In genomic region chr9:34143116-34143515, GRCh38 we compare ENCODE assay signal across 19 cellular contexts.
"Had no signal": no experiment of that assay in that cellular context is flagged by ENCODE, and none has a peak within 500 bp of the region (broad histone marks: within the 10 kb centered on the region; RNA-seq: fewer than 3 reads in every experiment).

No MANE protein-coding gene starts in this region.

- H3K9me3 Mint-ChIP-seq: activated CD4-positive, alpha-beta T cell treated with anti-CD3 and anti-CD28 coated beads, Interleukin-2, amount 10 ng/mL, durations not matched to agents 24 days and 14 days; activated naive CD8-positive, alpha-beta T cell treated with anti-CD3 and anti-CD28 coated beads, Interleukin-2, amount 10 ng/mL, durations not matched to agents 7 days and 5 days; activated T-cell treated with anti-CD3 and anti-CD28 coated beads, Interleukin-2, amount 50 U/mL, for 24 hours; activated T-helper 2 cell treated with anti-CD3 and anti-CD28 coated beads, Interferon-gamma antibody, Interleukin-2, Interleukin-4, amounts not matched to agents 10 μg/mL and 5 μg/mL and 100 μg/mL, durations not matched to agents 14 hours and 24 hours and 36 hours; natural killer cell had no signal

- H3K27me3 Mint-ChIP-seq: activated naive CD8-positive, alpha-beta T cell treated with anti-CD3 and anti-CD28 coated beads, Interleukin-2, amount 10 ng/mL, durations not matched to agents 7 days and 5 days; activated T-cell treated with anti-CD3 and anti-CD28 coated beads, Interleukin-2, amount 50 U/mL, for 24 hours had no signal

- H3K4me3 Mint-ChIP-seq: activated CD4-positive, alpha-beta T cell treated with anti-CD3 and anti-CD28 coated beads, Interleukin-2, amount 10 ng/mL, durations not matched to agents 24 days and 14 days; activated CD8-positive, alpha-beta T cell treated with anti-CD3 and anti-CD28 coated beads, Interleukin-2, amount 10 ng/mL, durations not matched to agents 7 days and 5 days; activated naive CD8-positive, alpha-beta T cell treated with anti-CD3 and anti-CD28 coated beads, Interleukin-2, amount 10 ng/mL, durations not matched to agents 7 days and 5 days; activated T-cell treated with anti-CD3 and anti-CD28 coated beads, Interleukin-2, amount 50 U/mL, for 24 hours; natural killer cell had no signal

- H3K36me3 Mint-ChIP-seq: activated naive CD8-positive, alpha-beta T cell treated with anti-CD3 and anti-CD28 coated beads, Interleukin-2, amount 10 ng/mL, durations not matched to agents 7 days and 5 days; natural killer cell had no signal

- H3K4me1 Mint-ChIP-seq: activated CD4-positive, alpha-beta T cell treated with anti-CD3 and anti-CD28 coated beads, Interleukin-2, amount 10 ng/mL, durations not matched to agents 24 days and 14 days had no signal

- H3K27ac Mint-ChIP-seq: activated CD4-positive, alpha-beta T cell treated with anti-CD3 and anti-CD28 coated beads, Interleukin-2, amount 10 ng/mL, durations not matched to agents 24 days and 14 days; activated CD8-positive, alpha-beta T cell treated with anti-CD3 and anti-CD28 coated beads, Interleukin-2, amount 10 ng/mL, durations not matched to agents 7 days and 5 days; activated naive CD8-positive, alpha-beta T cell treated with anti-CD3 and anti-CD28 coated beads, Interleukin-2, amount 10 ng/mL, durations not matched to agents 7 days and 5 days; activated T-cell treated with anti-CD3 and anti-CD28 coated beads, Interleukin-2, amount 50 U/mL, for 24 hours; activated T-helper 2 cell treated with anti-CD3 and anti-CD28 coated beads, Interferon-gamma antibody, Interleukin-2, Interleukin-4, amounts not matched to agents 10 μg/mL and 5 μg/mL and 100 μg/mL, durations not matched to agents 14 hours and 24 hours and 36 hours; natural killer cell had no signal

- ATAC-seq: activated CD8-positive, alpha-beta T cell treated with anti-CD3 and anti-CD28 coated beads, Interleukin-2, amount 10 ng/mL, durations not matched to agents 7 days and 5 days; left colon; natural killer cell had no signal

- DNase-seq: activated CD4-positive, alpha-beta T cell treated with anti-CD3 and anti-CD28 coated beads, Interleukin-2, amount 10 ng/mL, durations not matched to agents 24 days and 14 days; activated CD8-positive, alpha-beta T cell treated with anti-CD3 and anti-CD28 coated beads, Interleukin-2, amount 10 ng/mL, durations not matched to agents 7 days and 5 days; activated naive CD4-positive, alpha-beta T cell treated with Interleukin-2 at 50 U/mL for 16 hours; activated naive CD8-positive, alpha-beta T cell treated with anti-CD3 and anti-CD28 coated beads, Interleukin-2, amount 10 ng/mL, durations not matched to agents 7 days and 5 days; activated T-cell treated with anti-CD3 and anti-CD28 coated beads, Interleukin-2, amount 50 U/mL, for 24 hours; amygdala; foreskin melanocyte; hypothalamus; islet precursor cell; left colon; natural killer cell; stimulated activated CD4-positive, alpha-beta T cell treated with anti-CD3 and anti-CD28 coated beads, Interleukin-12 subunit alpha, Interleukin-12 subunit beta, amount 100 ng/mL, for 4 hours; stimulated activated CD4-positive, alpha-beta T cell treated with anti-CD3 and anti-CD28 coated beads, Interleukin-1b, Interleukin-23, amount 100 ng/mL, for 48 hours; stimulated activated CD8-positive, alpha-beta memory T cell treated with anti-CD3 and anti-CD28 coated beads, Interleukin-4, amount 100 ng/mL, for 48 hours; stimulated activated naive CD4-positive, alpha-beta T cell; T1000; transverse colon; uterus had no signal
